Comparison of ENCODE assay signal across 30 cellular contexts in the genomic region with DNA sequence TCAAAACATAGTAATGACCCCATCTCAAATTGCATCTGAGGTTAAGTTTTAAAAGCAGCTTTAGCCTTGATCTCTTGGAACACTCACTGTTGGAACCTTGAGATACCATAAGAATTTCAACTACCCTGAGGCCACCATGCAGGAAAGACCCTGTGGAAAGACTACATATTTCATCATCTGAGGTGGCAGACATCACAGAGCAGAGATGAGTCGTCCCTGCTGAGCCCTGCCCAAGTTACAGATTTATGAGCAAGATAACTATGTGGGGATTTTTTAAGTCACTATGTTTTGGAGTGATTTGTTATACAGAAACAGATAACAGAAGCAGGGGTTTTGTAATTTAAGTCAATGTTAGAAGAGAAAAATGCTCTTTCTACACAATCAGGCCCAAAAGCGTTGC.
"Had no signal": no experiment of that assay in that cellular context is flagged by ENCODE, and none has a peak within 500 bp of the region (broad histone marks: within the 10 kb centered on the region; RNA-seq: fewer than 3 reads in every experiment).

No MANE protein-coding gene starts in this region.

- ATAC-seq: activated CD4-positive, alpha-beta T cell treated with anti-CD3 and anti-CD28 coated beads for 36 hours; activated CD4-positive, CD25-positive, alpha-beta regulatory T cell treated with anti-CD3 and anti-CD28 coated beads, Interleukin-2, amount 50 U/mL, for 24 hours; activated CD8-positive, alpha-beta T cell treated with anti-CD3 and anti-CD28 coated beads, Interleukin-2, amount 10 ng/mL, durations not matched to agents 7 days and 5 days; activated naive CD4-positive, alpha-beta T cell treated with anti-CD3 and anti-CD28 coated beads, Interleukin-2, amount 50 U/mL, for 72 hours; body of pancreas; Panc1; WTC11 had no signal

- H3K36me3 ChIP-seq: adrenal gland, breast epithelium, SJSA1 had no signal

- H3K27me3 Mint-ChIP-seq: activated CD4-positive, alpha-beta T cell treated with anti-CD3 and anti-CD28 coated beads, Interleukin-2, amount 10 ng/mL, durations not matched to agents 7 days and 5 days had no signal

- H3K9ac ChIP-seq: SK-N-SH had no signal

- H3K4me2 ChIP-seq: SK-N-SH had no signal

- H3K4me3 ChIP-seq: adrenal gland, body of pancreas, breast epithelium, SJSA1 had no signal

- H3K9me3 ChIP-seq: body of pancreas, breast epithelium, SJSA1 had no signal

- H3K27ac Mint-ChIP-seq: activated CD4-positive, alpha-beta T cell treated with anti-CD3 and anti-CD28 coated beads for 36 hours; activated CD4-positive, alpha-beta T cell treated with anti-CD3 and anti-CD28 coated beads, Interleukin-2, amount 10 ng/mL, durations not matched to agents 7 days and 5 days; activated CD8-positive, alpha-beta T cell treated with anti-CD3 and anti-CD28 coated beads, Interleukin-2, amount 10 ng/mL, durations not matched to agents 7 days and 5 days; activated naive CD4-positive, alpha-beta T cell treated with anti-CD3 and anti-CD28 coated beads for 36 hours; activated naive CD4-positive, alpha-beta T cell treated with anti-CD3 and anti-CD28 coated beads, Interleukin-2, amount 50 U/mL, for 72 hours; activated T-cell treated with anti-CD3 and anti-CD28 coated beads, Interleukin-2, amount 50 U/mL, for 24 hours; activated T-helper 1 cell treated with anti-CD3 and anti-CD28 coated beads, Interleukin-12 subunit alpha, Interleukin-12 subunit beta, Interleukin-2, Interleukin-4 antibody, amounts not matched to agents 30 ng/mL and 10 ng/mL and 1 ng/mL, durations not matched to agents 14 hours and 24 hours and 36 hours; T-helper 1 cell treated with Interleukin-12 subunit alpha and Interleukin-12 subunit beta and Interleukin-4 antibody, amounts not matched to agents 30 μg/mL and 1 μg/mL, for 36 hours; T-helper 2 cell treated with Interferon-gamma antibody and Interleukin-4, amounts not matched to agents 5 μg/mL and 100 μg/mL, for 36 hours; WTC11 had no signal

- H3K4me1 ChIP-seq: adrenal gland, body of pancreas, breast epithelium, SJSA1 had no signal

- H3K27ac ChIP-seq: adrenal gland, body of pancreas, breast epithelium, SJSA1 had no signal

- H3K4me1 Mint-ChIP-seq: activated CD4-positive, alpha-beta T cell treated with anti-CD3 and anti-CD28 coated beads, Interleukin-2, amount 10 ng/mL, durations not matched to agents 7 days and 5 days; WTC11 had no signal

- H3K4me3 Mint-ChIP-seq: activated CD4-positive, alpha-beta T cell treated with anti-CD3 and anti-CD28 coated beads for 36 hours; activated CD4-positive, alpha-beta T cell treated with anti-CD3 and anti-CD28 coated beads, Interleukin-2, amount 10 ng/mL, durations not matched to agents 7 days and 5 days; activated CD8-positive, alpha-beta T cell treated with anti-CD3 and anti-CD28 coated beads, Interleukin-2, amount 10 ng/mL, durations not matched to agents 7 days and 5 days; activated naive CD4-positive, alpha-beta T cell treated with anti-CD3 and anti-CD28 coated beads for 36 hours; activated T-cell treated with anti-CD3 and anti-CD28 coated beads, Interleukin-2, amount 50 U/mL, for 24 hours; activated T-helper 1 cell treated with anti-CD3 and anti-CD28 coated beads, Interleukin-12 subunit alpha, Interleukin-12 subunit beta, Interleukin-2, Interleukin-4 antibody, amounts not matched to agents 30 ng/mL and 10 ng/mL and 1 ng/mL, durations not matched to agents 14 hours and 24 hours and 36 hours; T-helper 1 cell treated with Interleukin-12 subunit alpha and Interleukin-12 subunit beta and Interleukin-4 antibody, amounts not matched to agents 30 μg/mL and 1 μg/mL, for 36 hours; T-helper 2 cell treated with Interferon-gamma antibody and Interleukin-4, amounts not matched to agents 5 μg/mL and 100 μg/mL, for 36 hours; WTC11 had no signal

- H3K9me2 ChIP-seq: SK-N-SH had no signal

- H3K9me3 Mint-ChIP-seq: activated naive CD4-positive, alpha-beta T cell treated with anti-CD3 and anti-CD28 coated beads, Interleukin-2, amount 50 U/mL, for 72 hours; activated T-helper 1 cell treated with anti-CD3 and anti-CD28 coated beads, Interleukin-12 subunit alpha, Interleukin-12 subunit beta, Interleukin-2, Interleukin-4 antibody, amounts not matched to agents 30 ng/mL and 10 ng/mL and 1 ng/mL, durations not matched to agents 14 hours and 24 hours and 36 hours; T-helper 1 cell treated with Interleukin-12 subunit alpha and Interleukin-12 subunit beta and Interleukin-4 antibody, amounts not matched to agents 30 μg/mL and 1 μg/mL, for 36 hours had no signal

- H3K27me3 ChIP-seq: adrenal gland, body of pancreas, breast epithelium, SJSA1 had no signal

- FAIRE-seq: astrocyte, TTC549 had no signal

- DNase-seq: activated CD4-positive, alpha-beta T cell treated with anti-CD3 and anti-CD28 coated beads for 36 hours; activated CD4-positive, alpha-beta T cell treated with anti-CD3 and anti-CD28 coated beads, Interleukin-2, amount 10 ng/mL, durations not matched to agents 7 days and 5 days; activated CD4-positive, alpha-beta T cell treated with anti-CD3 and anti-CD28 coated beads, Interleukin-2, amount 50 U/mL, for 48 hours; activated CD8-positive, alpha-beta T cell treated with anti-CD3 and anti-CD28 coated beads, Interleukin-2, amount 10 ng/mL, durations not matched to agents 7 days and 5 days; activated gamma-delta T cell treated with Interleukin-2 at 50 U/mL for 16 hours; activated naive CD4-positive, alpha-beta T cell treated with anti-CD3 and anti-CD28 coated beads for 36 hours; activated T-cell treated with anti-CD3 and anti-CD28 coated beads, Interleukin-2, amount 50 U/mL, for 24 hours; adrenal gland; body of pancreas; NCI-H1105; NCI-H1417 treated with DMSO at 0.1 percent for 48 hours; NCI-H1694; NCI-H1930; NCI-H2081 treated with DMSO at 0.1 percent for 48 hours; NCI-H345; NCI-H524 treated with DMSO at 0.1 percent for 48 hours; RPMI8226; SHP77 treated with DMSO at 0.1 percent for 48 hours; SK-N-SH had no signal

- H3K36me3 Mint-ChIP-seq: activated naive CD4-positive, alpha-beta T cell treated with anti-CD3 and anti-CD28 coated beads, Interleukin-2, amount 50 U/mL, for 72 hours had no signal
